Comparison of ENCODE assay signal across 8 cellular contexts in genomic region chr16:87490091-87490798, GRCh38. TPM values are rescaled to one million over a fixed set of nuclear protein-coding genes. Genes with fewer than 3 reads are reported as not detected.
DNase-seq lines count a peak whose midpoint lies in the region; ATAC-seq and TF ChIP-seq lines count a peak whose summit lies in the region.

No MANE protein-coding gene starts in this region.

- H2AFZ ChIP-seq in GM23338: no peak overlapping the region

- H3K27ac ChIP-seq in GM23338 (ENCODE audit: low read depth) (no peak overlapping the region), gastroesophageal sphincter (peak overlapping the region in 3 of 4 donors; percentile 29 to 72 (median 70)), skin epidermis (peak overlapping the region in 15 of 21 experiments; percentile 2 to 84 (median 49))

- H3K36me3 ChIP-seq in GM23338 (ENCODE audit: insufficient read depth) (no peaks in the 10 kb centered on the region), gastroesophageal sphincter (no peaks in the 10 kb centered on the region)

- 8 to 14% methylated on average over 16 to 17 of the region's 17 CpGs for WGBS in gastroesophageal sphincter (ENCODE audit: low coverage in 1 of 2), 2 donors

- peak overlapping the region; percentile 83 for H3K4me2 ChIP-seq in GM23338

- no peaks in the 10 kb centered on the region for H3K9me2 ChIP-seq in GM23338 (ENCODE audit: insufficient read depth)

- H3K36me3 Mint-ChIP-seq in GM23338 (ENCODE audit: low read depth): peaks cover 3% of the 10 kb centered on the region; the same call in 2 of the 3 replicates
- peaks cover 2% of the 10 kb centered on the region for H3K36me3 Mint-ChIP-seq in activated B cell treated with CpG ODN at 0.5 μM for 24 hours (ENCODE audit: low read depth)

- no peak for ATAC-seq in GM23338
- ATAC-seq in activated B cell treated with CpG ODN at 0.5 μM for 24 hours (ENCODE audit: low read depth): no peak
- ATAC-seq in gastroesophageal sphincter: no peak
- ATAC-seq in GM21723 (IDR thresholded peaks at IDR 0.05; ENCODE audit: unreplicated experiment): no peak

- TF ChIP-seq CTCF in GM23338 (conservative IDR thresholded peaks at IDR 0.05; ENCODE audit: low read depth in 2 of 2): no peak
- no peak for TF ChIP-seq CTCF in activated B cell treated with CpG ODN at 0.5 μM for 24 hours (IDR thresholded peaks at IDR 0.05)
- no peak for TF ChIP-seq CTCF in gastroesophageal sphincter (IDR thresholded peaks at IDR 0.05)

- H3K9me3 Mint-ChIP-seq in GM23338 (no peaks in the 10 kb centered on the region; the same call in 2 of the 3 replicates), activated B cell treated with CpG ODN at 0.5 μM for 24 hours (no peaks in the 10 kb centered on the region)

- intact Hi-C loops in activated B cell treated with CpG ODN at 0.5 μM for 24 hours (cut with micrococcal nuclease): loop anchor here (10.0 kb wide), 5 partner anchors 215 to 1935 kb away; partner anchors contain the start of genes BANP and C16orf74

- H3K79me2 ChIP-seq in GM23338 (replicated peaks; ENCODE audit: insufficient read depth): peaks cover 57% of the 10 kb centered on the region

- no peak for TF ChIP-seq EP300 in gastroesophageal sphincter (IDR thresholded peaks at IDR 0.05)

- CTCF ChIA-PET in activated B cell treated with CpG ODN at 0.5 μM for 24 hours (lab: Charles Lee): no interaction called here

- no peaks in the 10 kb centered on the region for H3F3A ChIP-seq in GM23338 (replicated peaks; ENCODE audit: low read depth)

- no peak overlapping the region for H3K27ac Mint-ChIP-seq in GM23338
- no peak overlapping the region for H3K27ac Mint-ChIP-seq in activated B cell treated with CpG ODN at 0.5 μM for 24 hours

- H3K4me1 Mint-ChIP-seq in GM23338 (peaks cover 53% of the 10 kb centered on the region), activated B cell treated with CpG ODN at 0.5 μM for 24 hours (peaks cover 25% of the 10 kb centered on the region)

- H3K4me3 ChIP-seq in GM23338 (peak overlapping the region; percentile 61), gastroesophageal sphincter (peak overlapping the region; percentile 29 to 59), skin epidermis (peak overlapping the region; percentile 33 to 48 (median 43))

- POLR2A ChIA-PET in activated B cell treated with CpG ODN at 0.5 μM for 24 hours (lab: Charles Lee): no interaction called here

- H3K9me3 ChIP-seq in gastroesophageal sphincter: no peaks in the 10 kb centered on the region

- H3K4me3 Mint-ChIP-seq in GM23338 (peak overlapping the region; percentile 73), activated B cell treated with CpG ODN at 0.5 μM for 24 hours (peak overlapping the region; percentile 7)

- peaks cover 16% of the 10 kb centered on the region for H3K27me3 Mint-ChIP-seq in GM23338 (ENCODE audit: insufficient read depth, low read depth, poor library complexity)
- H3K27me3 Mint-ChIP-seq in activated B cell treated with CpG ODN at 0.5 μM for 24 hours: peaks cover 16% of the 10 kb centered on the region

- no peak for TF ChIP-seq POLR2A in gastroesophageal sphincter (IDR thresholded peaks at IDR 0.05)

- H3K4me1 ChIP-seq in GM23338 (ENCODE audit: insufficient read depth): peaks cover 21% of the 10 kb centered on the region
- H3K4me1 ChIP-seq in gastroesophageal sphincter: peaks cover 0 to 74% (median 35%) of the 10 kb centered on the region in 3 donors

- DNase-seq in GM23338 (ENCODE audit: low spot score) (no peak), activated B cell treated with CpG ODN at 0.5 μM for 24 hours (no peak), SHP77 (lab: John Stamatoyannopoulos, UW) (no peak), HuH-7 (ENCODE audit: low spot score) (no peak)
- no peak for DNase-seq in stimulated activated CD4-positive, alpha-beta T cell treated with anti-CD3 and anti-CD28 coated beads, Interleukin-12 subunit alpha, Interleukin-12 subunit beta, amount 100 ng/mL, for 4 hours

- H3K27me3 ChIP-seq in GM23338 (ENCODE audit: insufficient read depth) (peaks cover 14% of the 10 kb centered on the region), gastroesophageal sphincter (no peaks in the 10 kb centered on the region)

- H4K20me1 ChIP-seq in GM23338 (replicated peaks; ENCODE audit: insufficient read depth): peaks cover 48% of the 10 kb centered on the region

TF ChIP-seq in GM23338, 12 proteins besides CTCF, POLR2A, EP300 and RAD21 (continues in another document):
- TF ChIP-seq EZH2phosphoT487 (IDR thresholded peaks at IDR 0.05; ENCODE audit: unreplicated experiment) (no peak), ZNF331 (CRISPR knock-in tag; IDR thresholded peaks at IDR 0.05; ENCODE audit: low read depth) (no peak), STAT1 (IDR thresholded peaks at IDR 0.05; ENCODE audit: unreplicated experiment) (no peak), ETS1 (IDR thresholded peaks at IDR 0.05) (no peak), ZNF462 (CRISPR knock-in tag; IDR thresholded peaks at IDR 0.05) (no peak), NANOG (IDR thresholded peaks at IDR 0.05; ENCODE audit: borderline replicate concordance) (no peak), JUNB (IDR thresholded peaks at IDR 0.05; ENCODE audit: unreplicated experiment) (no peak), ZNF114 (CRISPR knock-in tag; IDR thresholded peaks at IDR 0.05) (no peak), POLR2AphosphoS5 (IDR thresholded peaks at IDR 0.05; ENCODE audit: low read depth) (no peak)

RNA-seq across cellular contexts. Expression of gene ZCCHC14, which starts 2.6 kb away (rescaled TPM):
- total RNA-seq in GM23338 (2014; rRNA removed; shearing (Covaris generic)): 22.4 and 31.2 TPM in 2 replicates
- polyA plus RNA-seq in GM23338 (2016; fragmentation: Nextera tagmentation; extraction: Ambion mirVana): 6.8 and 7.6 TPM in 2 replicates
- 3.4 and 3.8 TPM in 2 replicates for total RNA-seq in activated B cell treated with CpG ODN at 0.5 μM for 24 hours
- 10 to 100 TPM; 15.5 to 24.9 (median 19.9) TPM for total RNA-seq in gastroesophageal sphincter
